Comparison of ENCODE assay signal across 1 cellular context in genomic region chr1:41332161-41332560, GRCh38. TPM values are rescaled to one million over a fixed set of nuclear protein-coding genes. Genes with fewer than 3 reads are reported as not detected.
"Had no signal": no experiment of that assay in that cellular context is flagged by ENCODE, and none has a peak within 500 bp of the region (broad histone marks: within the 10 kb centered on the region; RNA-seq: fewer than 3 reads in every experiment).

No MANE protein-coding gene starts in this region.

RNA-seq across cellular contexts. Expression of gene FOXO6, which starts 29.1 kb away (rescaled TPM):
- polyA plus RNA-seq: mammary epithelial cell had no signal
